In the genomic region with DNA sequence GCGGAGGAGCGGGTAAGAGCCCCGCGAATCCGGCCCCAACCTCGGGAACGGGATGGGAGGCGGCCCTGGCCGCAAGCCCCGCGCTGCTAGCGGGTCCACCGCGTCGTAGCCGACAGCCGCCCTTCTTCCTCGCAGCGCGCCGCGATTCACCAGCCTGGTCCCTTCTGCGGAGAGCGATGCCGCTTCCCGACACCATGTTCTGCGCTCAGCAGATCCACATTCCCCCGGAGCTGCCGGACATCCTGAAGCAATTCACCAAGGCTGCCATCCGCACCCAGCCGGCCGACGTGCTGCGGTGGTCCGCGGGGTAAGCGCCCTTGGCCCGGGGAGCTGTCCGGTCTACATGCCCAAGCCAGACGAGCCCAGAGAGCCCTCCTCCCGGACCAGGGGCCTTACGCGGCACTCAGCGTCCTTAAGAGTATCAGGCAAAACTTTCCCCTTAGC, we compare ENCODE assay signal across 8 cellular contexts. TPM values are rescaled to one million over a fixed set of nuclear protein-coding genes. Genes with fewer than 3 reads are reported as not detected.
DNase-seq lines count a peak whose midpoint lies in the region; ATAC-seq, FAIRE-seq and TF ChIP-seq lines count a peak whose summit lies in the region.

No MANE protein-coding gene starts in this region.

- H3K36me3 ChIP-seq in Caco-2 (ENCODE audit: control insufficient read depth, insufficient read depth, low read length) (no peaks in the 10 kb centered on the region), thyroid gland (no peaks in the 10 kb centered on the region)

- H3K4me1 Mint-ChIP-seq in Caco-2 (ENCODE audit: low read depth, unreplicated experiment), result peaks cover 7% of the 10 kb centered on the region

- POLR2A ChIA-PET in Caco-2 (lab: Charles Lee), result interaction anchor here (0.6 kb wide), 2 partner anchors 53 to 88 kb away, joined by 3 to 9 read pairs; a partner anchor contains a TSS

- peak overlapping the region; percentile 34 for H3K27ac Mint-ChIP-seq in Caco-2 (ENCODE audit: unreplicated experiment)

- BruUV-seq in Caco-2 (replicated peaks; lab: Mats Ljungman, UMichigan), result no TSS peak

- no peak overlapping the region for H3K27ac ChIP-seq in thyroid gland

- TF ChIP-seq POLR2A in thyroid gland (IDR thresholded peaks at IDR 0.05), result no peak

- H3K9me3 ChIP-seq in Caco-2, result no peaks in the 10 kb centered on the region
- no peaks in the 10 kb centered on the region for H3K9me3 ChIP-seq in thyroid gland

- no peak for TF ChIP-seq CTCF in Caco-2 (IDR thresholded peaks at IDR 0.05; ENCODE audit: insufficient read depth in 1 of 2, low read depth in 1 of 2, low read length in 1 of 2, severe bottlenecking in 1 of 2, unreplicated experiment in 1 of 2)
- TF ChIP-seq CTCF in astrocyte of the cerebellum (IDR thresholded peaks at IDR 0.05; ENCODE audit: low read depth, low read length, missing control alignments), result no peak
- no peak for TF ChIP-seq CTCF in thyroid gland (IDR thresholded peaks at IDR 0.05)

- no peaks in the 10 kb centered on the region for H3K9me3 Mint-ChIP-seq in Caco-2 (ENCODE audit: unreplicated experiment)

- in situ Hi-C loops in astrocyte of the cerebellum (cut with HindIII; ENCODE audit: low sequenced_read_pairs), result no loop called here

- H3K4me3 Mint-ChIP-seq in Caco-2 (ENCODE audit: unreplicated experiment), result peak overlapping the region; percentile 80

- H3K36me3 Mint-ChIP-seq in Caco-2 (ENCODE audit: insufficient read depth, unreplicated experiment), result peaks cover 26% of the 10 kb centered on the region

- H3K27me3 ChIP-seq in Caco-2 (replicated peaks; ENCODE audit: control insufficient read depth, insufficient read depth, low read length) (no peaks in the 10 kb centered on the region), thyroid gland (no peaks in the 10 kb centered on the region)

- no peak for DNase-seq in Caco-2
- no peak for DNase-seq in astrocyte of the cerebellum (ENCODE audit: low read depth)
- DNase-seq in left colon, result no peak
- DNase-seq in thyroid gland, result no peak
- no peak for DNase-seq in NCI-H2081 (lab: John Stamatoyannopoulos, UW)
- no peak for DNase-seq in RCC 7860 (ENCODE audit: low spot score)

- peak overlapping the region; percentile 88 for H3K4me3 ChIP-seq in Caco-2 (ENCODE audit: low read depth, low read length)
- peak overlapping the region; percentile 50 for H3K4me3 ChIP-seq in astrocyte of the cerebellum (ENCODE audit: low read depth, low read length)
- H3K4me3 ChIP-seq in thyroid gland (replicated peaks in 1 of 3), result peak overlapping the region; percentile 5 to 41 (median 17)

- CTCF ChIA-PET in Caco-2 (lab: Charles Lee), result interaction anchor here (1.3 kb wide), 1 partner anchor 186 kb away, joined by 4 read pairs; no protein-coding TSS in a partner anchor

- ATAC-seq in GM19467 (IDR thresholded peaks at IDR 0.05; ENCODE audit: unreplicated experiment) (peak; percentile 49), HG03460 (IDR thresholded peaks at IDR 0.05; ENCODE audit: unreplicated experiment) (peak; percentile 39), left colon (peak; percentile 45)

- intact Hi-C loops in Caco-2 (cut with micrococcal nuclease; ENCODE audit: unreplicated experiment), result no loop called here
- intact Hi-C loops in left colon (cut with DNase I, micrococcal nuclease), result loop anchor here in 1 of 2 donors (5.0 kb wide), 1 partner anchor 155 kb away; no protein-coding TSS in a partner anchor
- intact Hi-C loops in thyroid gland (cut with DNase I), result no loop called here

- WGBS in thyroid gland, 2 donors, result 1 to 3% methylated on average over 10 to 32 of the region's 44 CpGs

- no peaks in the 10 kb centered on the region for H3K27me3 Mint-ChIP-seq in Caco-2 (ENCODE audit: insufficient read depth, unreplicated experiment)

- no peak for FAIRE-seq in RCC 7860 (lab: Jason Lieb, UNC)

- 0 out of 2 replicates have a peak, but pooled peaks cover 3% of the 10 kb centered on the region for H3K4me1 ChIP-seq in Caco-2
- H3K4me1 ChIP-seq in thyroid gland, result peaks cover 4 to 7% of the 10 kb centered on the region in 2 donors

RNA-seq across cellular contexts. Expression of a gene that starts 0.3 kb away (rescaled TPM):
- total RNA-seq in Caco-2 (2022) (0.48 and 0.58 TPM in 2 replicates), left colon (not detected), thyroid gland (1 to 10 TPM in 3 of 4 donors, not detected in 1; 2.0 to 3.0 (median 2.1) TPM)

Comparison
In these comparisons a context has a peak if more than half of its experiments do, and no peak if none do; other contexts are left out.
1. H3K4me3 ChIP-seq: peak in every context shown above with its lines; median percentile 88 in Caco-2; 50 in astrocyte of the cerebellum; 17 in thyroid gland.